In the genomic region with DNA sequence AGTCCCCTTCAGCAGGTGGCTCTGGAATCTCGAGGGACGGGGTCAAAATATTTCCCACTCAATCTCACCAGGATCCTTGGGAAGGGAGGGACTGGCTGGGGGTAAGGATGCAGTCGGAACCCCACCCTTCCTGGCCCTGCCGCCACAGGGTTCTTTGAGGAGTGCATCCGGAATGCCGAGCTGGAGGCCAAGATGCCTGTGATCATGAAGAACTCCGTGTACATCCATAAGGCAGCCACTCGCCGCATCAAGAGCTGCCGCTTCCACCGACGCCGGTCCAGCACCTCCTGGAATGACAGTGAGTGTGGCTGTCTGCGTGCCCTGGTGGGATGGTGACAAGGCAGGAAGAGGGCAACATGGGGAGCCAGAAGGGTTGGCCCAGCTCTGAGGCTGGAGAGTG, we compare ENCODE assay signal across 28 cellular contexts. TPM values are rescaled to one million over a fixed set of nuclear protein-coding genes. Genes with fewer than 3 reads are reported as not detected.
"Had no signal": no experiment of that assay in that cellular context is flagged by ENCODE, and none has a peak within 500 bp of the region (broad histone marks: within the 10 kb centered on the region; RNA-seq: fewer than 3 reads in every experiment).

No MANE protein-coding gene starts in this region.

- H3K9ac ChIP-seq: KMS-11 had no signal

- DNase-seq: Kasumi-1, MM.1S, NCI-H1092 treated with DMSO at 0.1 percent for 48 hours, NCI-H1436, NCI-H187, NCI-H2029, NCI-H2081 treated with DMSO at 0.1 percent for 48 hours, NCI-H2171, NCI-H226, NCI-H446, NCI-H510A, NCI-H524 treated with DMSO at 0.1 percent for 48 hours, NCI-H69, NCI-H774, PC-3, SHP77 treated with DMSO at 0.1 percent for 48 hours, SJCRH30 had no signal

- H3K4me3 Mint-ChIP-seq: IgD-negative memory B cell had no signal

- H3K4me3 ChIP-seq: K562, SJCRH30 had no signal

- H3K27ac ChIP-seq: KMS-11, RWPE1, SJCRH30 had no signal

- H3K4me2 ChIP-seq: KMS-11 had no signal

- H3K27ac Mint-ChIP-seq: IgD-negative memory B cell had no signal

- H3K36me3 Mint-ChIP-seq: IgD-negative memory B cell had no signal

- H3K36me3 ChIP-seq: SJCRH30 had no signal

- H3K9me3 ChIP-seq: SJCRH30 had no signal

- H3K4me1 ChIP-seq: SJCRH30 had no signal

- H3K9me3 Mint-ChIP-seq: IgD-negative memory B cell had no signal

- H3K4me1 Mint-ChIP-seq: IgD-negative memory B cell had no signal

- H3K27me3 ChIP-seq: SJCRH30 had no signal

- ATAC-seq: HepG2, K562, Panc1, PC-3, Right ventricle myocardium inferior, SK-N-SH treated with all-trans-retinoic acid at 6 μM for 48 hours had no signal

RNA-seq across cellular contexts. Expression of gene PLEKHD1, which starts 43.1 kb away (rescaled TPM):
- total RNA-seq: HepG2, HT-29, K562, M059J had no signal
- polyA plus RNA-seq: K562 had no signal

RNA-seq across cellular contexts. Expression of gene CCDC177, which starts 47.0 kb away (rescaled TPM):
- total RNA-seq: HepG2, HT-29, K562, M059J, OCI-LY7, PC-3, Right ventricle myocardium inferior had no signal
- polyA plus RNA-seq: HepG2, IgD-negative memory B cell, K562 had no signal
